Comparison of ENCODE assay signal across 1 cellular context in the genomic region with DNA sequence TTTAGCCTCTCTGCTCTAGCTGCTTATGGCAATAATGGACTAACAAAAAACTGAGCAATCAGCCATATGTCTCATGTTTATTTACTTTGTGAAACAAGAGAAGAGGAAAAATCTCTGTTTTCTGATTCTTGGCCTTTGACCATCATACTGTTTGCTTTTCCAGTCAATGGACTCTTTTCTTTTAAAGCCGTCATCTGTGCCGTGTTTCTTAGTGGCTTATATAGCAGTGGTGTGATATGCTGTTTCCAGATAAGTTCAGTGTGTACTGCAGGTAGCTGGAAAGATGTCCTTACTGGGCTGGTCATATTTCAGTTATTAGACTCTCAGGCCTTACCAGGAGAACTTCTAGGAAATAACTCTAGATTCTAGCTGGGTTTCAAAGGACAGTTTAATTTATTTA.
TF ChIP-seq lines count a peak whose summit lies in the region.

No MANE protein-coding gene starts in this region.

TF ChIP-seq in HepG2, 621 proteins besides CTCF, POLR2A, EP300 and RAD21 (continued from another document and continues in another):
- TF ChIP-seq, protein P1, sequence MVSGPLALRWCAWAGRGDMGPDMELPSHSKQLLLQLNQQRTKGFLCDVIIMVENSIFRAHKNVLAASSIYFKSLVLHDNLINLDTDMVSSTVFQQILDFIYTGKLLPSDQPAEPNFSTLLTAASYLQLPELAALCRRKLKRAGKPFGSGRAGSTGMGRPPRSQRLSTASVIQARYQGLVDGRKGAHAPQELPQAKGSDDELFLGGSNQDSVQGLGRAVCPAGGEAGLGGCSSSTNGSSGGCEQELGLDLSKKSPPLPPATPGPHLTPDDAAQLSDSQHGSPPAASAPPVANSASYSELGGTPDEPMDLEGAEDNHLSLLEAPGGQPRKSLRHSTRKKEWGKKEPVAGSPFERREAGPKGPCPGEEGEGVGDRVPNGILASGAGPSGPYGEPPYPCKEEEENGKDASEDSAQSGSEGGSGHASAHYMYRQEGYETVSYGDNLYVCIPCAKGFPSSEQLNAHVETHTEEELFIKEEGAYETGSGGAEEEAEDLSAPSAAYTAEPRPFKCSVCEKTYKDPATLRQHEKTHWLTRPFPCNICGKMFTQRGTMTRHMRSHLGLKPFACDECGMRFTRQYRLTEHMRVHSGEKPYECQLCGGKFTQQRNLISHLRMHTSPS (CRISPR knock-in tag; IDR thresholded peaks at IDR 0.05; ENCODE audit: low read depth) = no peak
- TF ChIP-seq ZFP36L1 (CRISPR knock-in tag; IDR thresholded peaks at IDR 0.05) (0 out of 2 replicates have a peak, but pooled peaks have one; percentile 12), ZSCAN12 (CRISPR knock-in tag; IDR thresholded peaks at IDR 0.05) (no peak), ZNF782 (CRISPR knock-in tag; IDR thresholded peaks at IDR 0.05; ENCODE audit: borderline replicate concordance) (no peak), TOPORS (CRISPR knock-in tag; IDR thresholded peaks at IDR 0.05) (no peak), ZNF720 (CRISPR knock-in tag; IDR thresholded peaks at IDR 0.05) (no peak), ZNF550 (CRISPR knock-in tag; IDR thresholded peaks at IDR 0.05; ENCODE audit: borderline replicate concordance) (no peak), ZNF652 (CRISPR knock-in tag; IDR thresholded peaks at IDR 0.05; ENCODE audit: borderline replicate concordance, low read depth) (no peak), ZNF337 (CRISPR knock-in tag; IDR thresholded peaks at IDR 0.05; ENCODE audit: borderline replicate concordance, low read depth) (no peak), SP5 (CRISPR knock-in tag; IDR thresholded peaks at IDR 0.05; ENCODE audit: borderline replicate concordance, low read depth) (no peak), MAX (IDR thresholded peaks at IDR 0.05) (no peak; the same call in 1 of the 2 replicates), HINFP (CRISPR knock-in tag; IDR thresholded peaks at IDR 0.05; ENCODE audit: low read depth) (no peak), ATRX (CRISPR knock-in tag; IDR thresholded peaks at IDR 0.05; ENCODE audit: borderline replicate concordance) (no peak), ZNF7 (CRISPR knock-in tag; IDR thresholded peaks at IDR 0.05) (no peak), ZNF557 (CRISPR knock-in tag; IDR thresholded peaks at IDR 0.05) (no peak), MEIS1 (CRISPR knock-in tag; IDR thresholded peaks at IDR 0.05; ENCODE audit: borderline replicate concordance) (no peak), HOXA5 (CRISPR knock-in tag; IDR thresholded peaks at IDR 0.05) (no peak), NR2F6 (IDR thresholded peaks at IDR 0.05) (peak; percentile 86), NR2F6 (CRISPR knock-in tag; IDR thresholded peaks at IDR 0.05) (peak; percentile 90), ZNF614 (CRISPR knock-in tag; IDR thresholded peaks at IDR 0.05; ENCODE audit: borderline replicate concordance) (peak; percentile 51; the same call in 1 of the 2 replicates), FOXC1 (CRISPR knock-in tag; IDR thresholded peaks at IDR 0.05; ENCODE audit: borderline replicate concordance) (no peak), BRF2 (CRISPR knock-in tag; IDR thresholded peaks at IDR 0.05) (no peak), PLRG1 (conservative IDR thresholded peaks at IDR 0.05) (no peak), ZC3H4 (CRISPR knock-in tag; IDR thresholded peaks at IDR 0.05; ENCODE audit: borderline replicate concordance) (no peak), ZNF773 (CRISPR knock-in tag; IDR thresholded peaks at IDR 0.05; ENCODE audit: borderline replicate concordance) (no peak), MYC (CRISPR knock-in tag; IDR thresholded peaks at IDR 0.05; ENCODE audit: borderline replicate concordance) (no peak), ZNF138 (CRISPR knock-in tag; IDR thresholded peaks at IDR 0.05; ENCODE audit: low read depth) (no peak), ZNF33A (CRISPR knock-in tag; IDR thresholded peaks at IDR 0.05; ENCODE audit: borderline replicate concordance) (peak; percentile 48; the same call in 1 of the 2 replicates), JARID2 (CRISPR knock-in tag; IDR thresholded peaks at IDR 0.05; ENCODE audit: insufficient replicate concordance) (no peak), ZNF879 (CRISPR knock-in tag; IDR thresholded peaks at IDR 0.05) (no peak), GMEB1 (CRISPR knock-in tag; IDR thresholded peaks at IDR 0.05; ENCODE audit: borderline replicate concordance) (no peak), ZNF619 (CRISPR knock-in tag; IDR thresholded peaks at IDR 0.05) (no peak), IRF9 (CRISPR knock-in tag; IDR thresholded peaks at IDR 0.05; ENCODE audit: borderline replicate concordance) (no peak), NCOA5 (CRISPR knock-in tag; IDR thresholded peaks at IDR 0.05) (no peak), ATM (IDR thresholded peaks at IDR 0.05; ENCODE audit: borderline replicate concordance) (no peak), ZNF75D (CRISPR knock-in tag; IDR thresholded peaks at IDR 0.05; ENCODE audit: borderline replicate concordance) (no peak), ZNF577 (CRISPR knock-in tag; IDR thresholded peaks at IDR 0.05; ENCODE audit: borderline replicate concordance, low read depth) (no peak)
- TF ChIP-seq, protein P2, sequence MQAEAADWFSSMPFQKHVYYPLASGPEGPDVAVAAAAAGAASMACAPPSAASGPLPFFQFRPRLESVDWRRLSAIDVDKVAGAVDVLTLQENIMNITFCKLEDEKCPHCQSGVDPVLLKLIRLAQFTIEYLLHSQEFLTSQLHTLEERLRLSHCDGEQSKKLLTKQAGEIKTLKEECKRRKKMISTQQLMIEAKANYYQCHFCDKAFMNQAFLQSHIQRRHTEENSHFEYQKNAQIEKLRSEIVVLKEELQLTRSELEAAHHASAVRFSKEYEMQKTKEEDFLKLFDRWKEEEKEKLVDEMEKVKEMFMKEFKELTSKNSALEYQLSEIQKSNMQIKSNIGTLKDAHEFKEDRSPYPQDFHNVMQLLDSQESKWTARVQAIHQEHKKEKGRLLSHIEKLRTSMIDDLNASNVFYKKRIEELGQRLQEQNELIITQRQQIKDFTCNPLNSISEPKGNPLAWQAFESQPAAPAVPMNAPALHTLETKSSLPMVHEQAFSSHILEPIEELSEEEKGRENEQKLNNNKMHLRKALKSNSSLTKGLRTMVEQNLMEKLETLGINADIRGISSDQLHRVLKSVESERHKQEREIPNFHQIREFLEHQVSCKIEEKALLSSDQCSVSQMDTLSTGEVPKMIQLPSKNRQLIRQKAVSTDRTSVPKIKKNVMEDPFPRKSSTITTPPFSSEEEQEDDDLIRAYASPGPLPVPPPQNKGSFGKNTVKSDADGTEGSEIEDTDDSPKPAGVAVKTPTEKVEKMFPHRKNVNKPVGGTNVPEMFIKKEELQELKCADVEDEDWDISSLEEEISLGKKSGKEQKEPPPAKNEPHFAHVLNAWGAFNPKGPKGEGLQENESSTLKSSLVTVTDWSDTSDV (CRISPR knock-in tag; IDR thresholded peaks at IDR 0.05) = no peak
- TF ChIP-seq, protein P3, sequence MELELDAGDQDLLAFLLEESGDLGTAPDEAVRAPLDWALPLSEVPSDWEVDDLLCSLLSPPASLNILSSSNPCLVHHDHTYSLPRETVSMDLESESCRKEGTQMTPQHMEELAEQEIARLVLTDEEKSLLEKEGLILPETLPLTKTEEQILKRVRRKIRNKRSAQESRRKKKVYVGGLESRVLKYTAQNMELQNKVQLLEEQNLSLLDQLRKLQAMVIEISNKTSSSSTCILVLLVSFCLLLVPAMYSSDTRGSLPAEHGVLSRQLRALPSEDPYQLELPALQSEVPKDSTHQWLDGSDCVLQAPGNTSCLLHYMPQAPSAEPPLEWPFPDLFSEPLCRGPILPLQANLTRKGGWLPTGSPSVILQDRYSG (CRISPR knock-in tag; IDR thresholded peaks at IDR 0.05) = no peak
- TF ChIP-seq, protein P4, sequence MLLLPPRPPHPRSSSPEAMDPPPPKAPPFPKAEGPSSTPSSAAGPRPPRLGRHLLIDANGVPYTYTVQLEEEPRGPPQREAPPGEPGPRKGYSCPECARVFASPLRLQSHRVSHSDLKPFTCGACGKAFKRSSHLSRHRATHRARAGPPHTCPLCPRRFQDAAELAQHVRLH (CRISPR knock-in tag; IDR thresholded peaks at IDR 0.05; ENCODE audit: borderline replicate concordance, low read depth) = no peak
- TF ChIP-seq, protein P5, sequence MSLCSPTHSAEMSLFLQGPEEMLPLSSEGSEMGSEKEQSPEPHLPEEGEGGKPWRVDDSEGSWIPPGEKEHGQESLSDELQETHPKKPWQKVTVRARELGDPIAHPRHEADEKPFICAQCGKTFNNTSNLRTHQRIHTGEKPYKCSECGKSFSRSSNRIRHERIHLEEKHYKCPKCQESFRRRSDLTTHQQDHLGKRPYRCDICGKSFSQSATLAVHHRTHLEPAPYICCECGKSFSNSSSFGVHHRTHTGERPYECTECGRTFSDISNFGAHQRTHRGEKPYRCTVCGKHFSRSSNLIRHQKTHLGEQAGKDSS (CRISPR knock-in tag; IDR thresholded peaks at IDR 0.05; ENCODE audit: borderline replicate concordance, low read depth) = no peak
- TF ChIP-seq, protein P6, sequence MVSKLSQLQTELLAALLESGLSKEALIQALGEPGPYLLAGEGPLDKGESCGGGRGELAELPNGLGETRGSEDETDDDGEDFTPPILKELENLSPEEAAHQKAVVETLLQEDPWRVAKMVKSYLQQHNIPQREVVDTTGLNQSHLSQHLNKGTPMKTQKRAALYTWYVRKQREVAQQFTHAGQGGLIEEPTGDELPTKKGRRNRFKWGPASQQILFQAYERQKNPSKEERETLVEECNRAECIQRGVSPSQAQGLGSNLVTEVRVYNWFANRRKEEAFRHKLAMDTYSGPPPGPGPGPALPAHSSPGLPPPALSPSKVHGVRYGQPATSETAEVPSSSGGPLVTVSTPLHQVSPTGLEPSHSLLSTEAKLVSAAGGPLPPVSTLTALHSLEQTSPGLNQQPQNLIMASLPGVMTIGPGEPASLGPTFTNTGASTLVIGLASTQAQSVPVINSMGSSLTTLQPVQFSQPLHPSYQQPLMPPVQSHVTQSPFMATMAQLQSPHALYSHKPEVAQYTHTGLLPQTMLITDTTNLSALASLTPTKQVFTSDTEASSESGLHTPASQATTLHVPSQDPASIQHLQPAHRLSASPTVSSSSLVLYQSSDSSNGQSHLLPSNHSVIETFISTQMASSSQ (IDR thresholded peaks at IDR 0.05; ENCODE audit: low read depth) = peak; percentile 58
- TF ChIP-seq, protein P6 (CRISPR knock-in tag; IDR thresholded peaks at IDR 0.05; ENCODE audit: borderline replicate concordance) = no peak; the same call in 1 of the 2 replicates
- TF ChIP-seq, protein P7, sequence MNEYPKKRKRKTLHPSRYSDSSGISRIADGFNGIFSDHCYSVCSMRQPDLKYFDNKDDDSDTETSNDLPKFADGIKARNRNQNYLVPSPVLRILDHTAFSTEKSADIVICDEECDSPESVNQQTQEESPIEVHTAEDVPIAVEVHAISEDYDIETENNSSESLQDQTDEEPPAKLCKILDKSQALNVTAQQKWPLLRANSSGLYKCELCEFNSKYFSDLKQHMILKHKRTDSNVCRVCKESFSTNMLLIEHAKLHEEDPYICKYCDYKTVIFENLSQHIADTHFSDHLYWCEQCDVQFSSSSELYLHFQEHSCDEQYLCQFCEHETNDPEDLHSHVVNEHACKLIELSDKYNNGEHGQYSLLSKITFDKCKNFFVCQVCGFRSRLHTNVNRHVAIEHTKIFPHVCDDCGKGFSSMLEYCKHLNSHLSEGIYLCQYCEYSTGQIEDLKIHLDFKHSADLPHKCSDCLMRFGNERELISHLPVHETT (CRISPR knock-in tag; conservative IDR thresholded peaks at IDR 0.05) = no peak
